In genomic region chr2:214104219-214104618, GRCh38 we compare ENCODE assay signal across 17 cellular contexts.
DNase-seq lines count a peak whose midpoint lies in the region; ATAC-seq and TF ChIP-seq lines count a peak whose summit lies in the region.
"Had no signal": no experiment of that assay in that cellular context is flagged by ENCODE, and none has a peak within 500 bp of the region (broad histone marks: within the 10 kb centered on the region; RNA-seq: fewer than 3 reads in every experiment).

No MANE protein-coding gene starts in this region.

- H3K36me3 ChIP-seq in ACC112 (ENCODE audit: insufficient read depth, low read length) = no peaks in the 10 kb centered on the region
- H3K36me3 ChIP-seq in endodermal cell (ENCODE audit: control insufficient read depth, insufficient read depth, low read length) = no peaks in the 10 kb centered on the region
- no peaks in the 10 kb centered on the region for H3K36me3 ChIP-seq in A673 (ENCODE audit: insufficient read depth, low read length, poor library complexity, severe bottlenecking)
- H3K36me3 ChIP-seq: brain microvascular endothelial cell, thoracic aorta had no signal

- WGBS in endodermal cell (ENCODE audit: insufficient coverage in 1 of 2, insufficient read length in 1 of 2), 2 experiments = 88 to 100% methylated on average over 1 to 3 of the region's 3 CpGs

- peak; percentile 32 for TF ChIP-seq CTCF in endodermal cell (conservative IDR thresholded peaks at IDR 0.05)
- no peak for TF ChIP-seq CTCF in A673 (conservative IDR thresholded peaks at IDR 0.05; ENCODE audit: low read depth, low read length)

- peak overlapping the region; percentile 36 for H2AFZ ChIP-seq in ACC112 (ENCODE audit: low read length, unreplicated experiment)
- H2AFZ ChIP-seq: parathyroid adenoma had no signal

- DNase-seq in DMS153 treated with DMSO at 0.1 percent for 48 hours (lab: John Stamatoyannopoulos, UW; ENCODE audit: unreplicated experiment) = peak; percentile 57
- peak; percentile 27 for DNase-seq in NCI-H2196 (lab: John Stamatoyannopoulos, UW; ENCODE audit: unreplicated experiment)
- no peak for DNase-seq in endodermal cell
- DNase-seq in SHP77 treated with DMSO at 0.1 percent for 48 hours (lab: John Stamatoyannopoulos, UW) = no peak
- DNase-seq in A673 (ENCODE audit: low spot score) = no peak
- DNase-seq: activated CD4-positive, alpha-beta T cell treated with anti-CD3 and anti-CD28 coated beads, Interleukin-2, amount 50 U/mL, for 48 hours; activated gamma-delta T cell; brain microvascular endothelial cell; EL; natural killer cell; NCI-H1930; T-helper 17 cell had no signal

- no peaks in the 10 kb centered on the region for H3K79me2 ChIP-seq in ACC112 (ENCODE audit: control insufficient read depth, insufficient read depth, low read length, unreplicated experiment)
- H3K79me2 ChIP-seq: parathyroid adenoma had no signal

- H3K27me3 ChIP-seq in ACC112 (ENCODE audit: insufficient read depth, low read length) = no peaks in the 10 kb centered on the region
- H3K27me3 ChIP-seq in endodermal cell (ENCODE audit: control insufficient read depth, insufficient read depth, low read length, poor library complexity, severe bottlenecking) = no peaks in the 10 kb centered on the region
- H3K27me3 ChIP-seq in A673 (replicated peaks; ENCODE audit: insufficient read depth, low read depth, low read length, poor library complexity) = no peaks in the 10 kb centered on the region
- H3K27me3 ChIP-seq: brain microvascular endothelial cell had no signal

- no peak overlapping the region for H3K4me3 ChIP-seq in ACC112 (ENCODE audit: low read depth, low read length)
- no peak overlapping the region for H3K4me3 ChIP-seq in endodermal cell (ENCODE audit: low read length)
- no peak overlapping the region for H3K4me3 ChIP-seq in A673 (ENCODE audit: low read depth, low read length, poor library complexity, severe bottlenecking)
- H3K4me3 ChIP-seq: thoracic aorta had no signal

- peaks cover 3% of the 10 kb centered on the region for H3K9me3 Mint-ChIP-seq in endodermal cell

- no peak overlapping the region for H3K9ac ChIP-seq in endodermal cell (ENCODE audit: extremely low read depth, low read length, poor library complexity, severe bottlenecking)
- H3K9ac ChIP-seq: parathyroid adenoma had no signal

- peaks cover 4% of the 10 kb centered on the region for H3K27me3 Mint-ChIP-seq in endodermal cell (ENCODE audit: insufficient read depth)
- H3K27me3 Mint-ChIP-seq: T-helper 17 cell had no signal

- peaks cover 5% of the 10 kb centered on the region for H3K4me1 Mint-ChIP-seq in endodermal cell
- H3K4me1 Mint-ChIP-seq: natural killer cell, T-helper 17 cell had no signal

- no peaks in the 10 kb centered on the region for H3K9me3 ChIP-seq in endodermal cell (ENCODE audit: control insufficient read depth, low read length)
- H3K9me3 ChIP-seq in A673 (ENCODE audit: low read depth, low read length, poor library complexity, severe bottlenecking) = no peaks in the 10 kb centered on the region
- H3K9me3 ChIP-seq: thoracic aorta had no signal

- no peaks in the 10 kb centered on the region for H3K36me3 Mint-ChIP-seq in endodermal cell (ENCODE audit: low read depth)
- H3K36me3 Mint-ChIP-seq: natural killer cell had no signal

- intact Hi-C loops in A673 (cut with micrococcal nuclease; ENCODE audit: unreplicated experiment) = no loop called here

- no peak overlapping the region for H3K27ac Mint-ChIP-seq in endodermal cell
- H3K27ac Mint-ChIP-seq: natural killer cell, T-helper 17 cell had no signal

- H3K27ac ChIP-seq in ACC112 (ENCODE audit: low read depth, low read length) = no peak overlapping the region
- H3K27ac ChIP-seq in endodermal cell (ENCODE audit: low read depth, low read length) = no peak overlapping the region
- H3K27ac ChIP-seq in A673 (ENCODE audit: low read depth, low read length, poor library complexity, severe bottlenecking) = no peak overlapping the region
- H3K27ac ChIP-seq: brain microvascular endothelial cell, parathyroid adenoma, thoracic aorta had no signal

- CTCF ChIA-PET in A673 (lab: Charles Lee) = no interaction called here

- H3K4me1 ChIP-seq in ACC112 (ENCODE audit: control insufficient read depth, insufficient read depth, low read length, unreplicated experiment) (no peaks in the 10 kb centered on the region), endodermal cell (ENCODE audit: control insufficient read depth, insufficient read depth, low read length) (no peaks in the 10 kb centered on the region), A673 (ENCODE audit: insufficient read depth, low read length, poor library complexity, severe bottlenecking) (no peaks in the 10 kb centered on the region)

- no TSS peak for BruUV-seq in A673 (replicated peaks; lab: Mats Ljungman, UMichigan)

- POLR2A ChIA-PET in A673 (lab: Charles Lee; ENCODE audit: low non-redundant PET) = no interaction called here

- no peak for ATAC-seq in HG02852 (IDR thresholded peaks at IDR 0.05; ENCODE audit: unreplicated experiment)
- ATAC-seq: natural killer cell, sciatic nerve, T-helper 17 cell had no signal

- H3K4me3 Mint-ChIP-seq in endodermal cell = no peak overlapping the region
- H3K4me3 Mint-ChIP-seq: natural killer cell, T-helper 17 cell had no signal

Comparison
In these comparisons a context has a peak if more than half of its experiments do, and no peak if none do; other contexts are left out.
1. DNase-seq: peak in DMS153 treated with DMSO at 0.1 percent for 48 hours (single experiment) and NCI-H2196 (single experiment); none in endodermal cell (single experiment), SHP77 treated with DMSO at 0.1 percent for 48 hours (single experiment) and A673 (single experiment).